In genomic region chr2:15172825-15173224, GRCh38 we compare ENCODE assay signal across 1 cellular context.
A peak's percentile ranks its signal among the peaks of the same experiment; 100 is the strongest.
TF ChIP-seq lines count a peak whose summit lies in the region.

No MANE protein-coding gene starts in this region.

TF ChIP-seq in HepG2, 621 proteins besides CTCF, POLR2A, EP300 and RAD21 (continued from another document and continues in another):
- TF ChIP-seq, protein P1, sequence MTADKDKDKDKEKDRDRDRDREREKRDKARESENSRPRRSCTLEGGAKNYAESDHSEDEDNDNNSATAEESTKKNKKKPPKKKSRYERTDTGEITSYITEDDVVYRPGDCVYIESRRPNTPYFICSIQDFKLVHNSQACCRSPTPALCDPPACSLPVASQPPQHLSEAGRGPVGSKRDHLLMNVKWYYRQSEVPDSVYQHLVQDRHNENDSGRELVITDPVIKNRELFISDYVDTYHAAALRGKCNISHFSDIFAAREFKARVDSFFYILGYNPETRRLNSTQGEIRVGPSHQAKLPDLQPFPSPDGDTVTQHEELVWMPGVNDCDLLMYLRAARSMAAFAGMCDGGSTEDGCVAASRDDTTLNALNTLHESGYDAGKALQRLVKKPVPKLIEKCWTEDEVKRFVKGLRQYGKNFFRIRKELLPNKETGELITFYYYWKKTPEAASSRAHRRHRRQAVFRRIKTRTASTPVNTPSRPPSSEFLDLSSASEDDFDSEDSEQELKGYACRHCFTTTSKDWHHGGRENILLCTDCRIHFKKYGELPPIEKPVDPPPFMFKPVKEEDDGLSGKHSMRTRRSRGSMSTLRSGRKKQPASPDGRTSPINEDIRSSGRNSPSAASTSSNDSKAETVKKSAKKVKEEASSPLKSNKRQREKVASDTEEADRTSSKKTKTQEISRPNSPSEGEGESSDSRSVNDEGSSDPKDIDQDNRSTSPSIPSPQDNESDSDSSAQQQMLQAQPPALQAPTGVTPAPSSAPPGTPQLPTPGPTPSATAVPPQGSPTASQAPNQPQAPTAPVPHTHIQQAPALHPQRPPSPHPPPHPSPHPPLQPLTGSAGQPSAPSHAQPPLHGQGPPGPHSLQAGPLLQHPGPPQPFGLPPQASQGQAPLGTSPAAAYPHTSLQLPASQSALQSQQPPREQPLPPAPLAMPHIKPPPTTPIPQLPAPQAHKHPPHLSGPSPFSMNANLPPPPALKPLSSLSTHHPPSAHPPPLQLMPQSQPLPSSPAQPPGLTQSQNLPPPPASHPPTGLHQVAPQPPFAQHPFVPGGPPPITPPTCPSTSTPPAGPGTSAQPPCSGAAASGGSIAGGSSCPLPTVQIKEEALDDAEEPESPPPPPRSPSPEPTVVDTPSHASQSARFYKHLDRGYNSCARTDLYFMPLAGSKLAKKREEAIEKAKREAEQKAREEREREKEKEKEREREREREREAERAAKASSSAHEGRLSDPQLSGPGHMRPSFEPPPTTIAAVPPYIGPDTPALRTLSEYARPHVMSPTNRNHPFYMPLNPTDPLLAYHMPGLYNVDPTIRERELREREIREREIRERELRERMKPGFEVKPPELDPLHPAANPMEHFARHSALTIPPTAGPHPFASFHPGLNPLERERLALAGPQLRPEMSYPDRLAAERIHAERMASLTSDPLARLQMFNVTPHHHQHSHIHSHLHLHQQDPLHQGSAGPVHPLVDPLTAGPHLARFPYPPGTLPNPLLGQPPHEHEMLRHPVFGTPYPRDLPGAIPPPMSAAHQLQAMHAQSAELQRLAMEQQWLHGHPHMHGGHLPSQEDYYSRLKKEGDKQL (CRISPR knock-in tag; IDR thresholded peaks at IDR 0.05; ENCODE audit: low read depth): 0 out of 2 replicates have a peak, but pooled peaks have one; percentile 17
- TF ChIP-seq, protein P2, sequence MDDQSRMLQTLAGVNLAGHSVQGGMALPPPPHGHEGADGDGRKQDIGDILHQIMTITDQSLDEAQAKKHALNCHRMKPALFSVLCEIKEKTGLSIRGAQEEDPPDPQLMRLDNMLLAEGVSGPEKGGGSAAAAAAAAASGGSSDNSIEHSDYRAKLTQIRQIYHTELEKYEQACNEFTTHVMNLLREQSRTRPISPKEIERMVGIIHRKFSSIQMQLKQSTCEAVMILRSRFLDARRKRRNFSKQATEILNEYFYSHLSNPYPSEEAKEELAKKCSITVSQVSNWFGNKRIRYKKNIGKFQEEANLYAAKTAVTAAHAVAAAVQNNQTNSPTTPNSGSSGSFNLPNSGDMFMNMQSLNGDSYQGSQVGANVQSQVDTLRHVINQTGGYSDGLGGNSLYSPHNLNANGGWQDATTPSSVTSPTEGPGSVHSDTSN (CRISPR knock-in tag; IDR thresholded peaks at IDR 0.05; ENCODE audit: borderline replicate concordance): no peak
- no peak for TF ChIP-seq ZNF7 (CRISPR knock-in tag; IDR thresholded peaks at IDR 0.05)
- TF ChIP-seq HMGXB3 (CRISPR knock-in tag; IDR thresholded peaks at IDR 0.05; ENCODE audit: borderline replicate concordance): no peak
- 0 out of 2 replicates have a peak, but pooled peaks have one; percentile 25 for TF ChIP-seq PPARG (CRISPR knock-in tag; conservative IDR thresholded peaks at IDR 0.05)
- TF ChIP-seq ISL2 (CRISPR knock-in tag; IDR thresholded peaks at IDR 0.05): peak; percentile 83
- TF ChIP-seq MBD4 (IDR thresholded peaks at IDR 0.05; ENCODE audit: borderline replicate concordance, low read length): no peak
- TF ChIP-seq ASH2L (IDR thresholded peaks at IDR 0.05; ENCODE audit: insufficient read length, low read depth, low read length): peak; percentile 32
- peak; percentile 68 for TF ChIP-seq SAP130 (CRISPR knock-in tag; IDR thresholded peaks at IDR 0.05; ENCODE audit: low read depth)
- no peak for TF ChIP-seq ZNF619 (CRISPR knock-in tag; IDR thresholded peaks at IDR 0.05)
- no peak for TF ChIP-seq PHF8 (CRISPR knock-in tag; IDR thresholded peaks at IDR 0.05)
- TF ChIP-seq DNMT3B (CRISPR knock-in tag; conservative IDR thresholded peaks at IDR 0.05): no peak
- no peak for TF ChIP-seq ZNF317 (CRISPR knock-in tag; IDR thresholded peaks at IDR 0.05)
- no peak for TF ChIP-seq ZNF414 (CRISPR knock-in tag; IDR thresholded peaks at IDR 0.05)
- TF ChIP-seq MAFG (CRISPR knock-in tag; IDR thresholded peaks at IDR 0.05): no peak
- no peak for TF ChIP-seq HMGA1 (CRISPR knock-in tag; conservative IDR thresholded peaks at IDR 0.05)
- TF ChIP-seq KLF12 (CRISPR knock-in tag; IDR thresholded peaks at IDR 0.05; ENCODE audit: borderline replicate concordance): no peak
- TF ChIP-seq NR2F2 (IDR thresholded peaks at IDR 0.05; ENCODE audit: borderline replicate concordance, low read depth): peak; percentile 61; the same call in 1 of the 2 replicates
- peak; percentile 93 for TF ChIP-seq FOXA3 (CRISPR knock-in tag; IDR thresholded peaks at IDR 0.05)
- TF ChIP-seq, protein P3, sequence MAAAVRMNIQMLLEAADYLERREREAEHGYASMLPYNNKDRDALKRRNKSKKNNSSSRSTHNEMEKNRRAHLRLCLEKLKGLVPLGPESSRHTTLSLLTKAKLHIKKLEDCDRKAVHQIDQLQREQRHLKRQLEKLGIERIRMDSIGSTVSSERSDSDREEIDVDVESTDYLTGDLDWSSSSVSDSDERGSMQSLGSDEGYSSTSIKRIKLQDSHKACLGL (CRISPR knock-in tag; IDR thresholded peaks at IDR 0.05): no peak
- TF ChIP-seq ZNF510 (CRISPR knock-in tag; IDR thresholded peaks at IDR 0.05; ENCODE audit: low read depth): no peak
- TF ChIP-seq, protein P4, sequence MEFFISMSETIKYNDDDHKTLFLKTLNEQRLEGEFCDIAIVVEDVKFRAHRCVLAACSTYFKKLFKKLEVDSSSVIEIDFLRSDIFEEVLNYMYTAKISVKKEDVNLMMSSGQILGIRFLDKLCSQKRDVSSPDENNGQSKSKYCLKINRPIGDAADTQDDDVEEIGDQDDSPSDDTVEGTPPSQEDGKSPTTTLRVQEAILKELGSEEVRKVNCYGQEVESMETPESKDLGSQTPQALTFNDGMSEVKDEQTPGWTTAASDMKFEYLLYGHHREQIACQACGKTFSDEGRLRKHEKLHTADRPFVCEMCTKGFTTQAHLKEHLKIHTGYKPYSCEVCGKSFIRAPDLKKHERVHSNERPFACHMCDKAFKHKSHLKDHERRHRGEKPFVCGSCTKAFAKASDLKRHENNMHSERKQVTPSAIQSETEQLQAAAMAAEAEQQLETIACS (CRISPR knock-in tag; IDR thresholded peaks at IDR 0.05): no peak
- TF ChIP-seq ZNF235 (CRISPR knock-in tag; IDR thresholded peaks at IDR 0.05; ENCODE audit: borderline replicate concordance): no peak
- no peak for TF ChIP-seq ZNF253 (CRISPR knock-in tag; IDR thresholded peaks at IDR 0.05; ENCODE audit: borderline replicate concordance)
- no peak; the same call in 1 of the 2 replicates for TF ChIP-seq ZFP36L1 (CRISPR knock-in tag; IDR thresholded peaks at IDR 0.05)
- TF ChIP-seq, protein P5, sequence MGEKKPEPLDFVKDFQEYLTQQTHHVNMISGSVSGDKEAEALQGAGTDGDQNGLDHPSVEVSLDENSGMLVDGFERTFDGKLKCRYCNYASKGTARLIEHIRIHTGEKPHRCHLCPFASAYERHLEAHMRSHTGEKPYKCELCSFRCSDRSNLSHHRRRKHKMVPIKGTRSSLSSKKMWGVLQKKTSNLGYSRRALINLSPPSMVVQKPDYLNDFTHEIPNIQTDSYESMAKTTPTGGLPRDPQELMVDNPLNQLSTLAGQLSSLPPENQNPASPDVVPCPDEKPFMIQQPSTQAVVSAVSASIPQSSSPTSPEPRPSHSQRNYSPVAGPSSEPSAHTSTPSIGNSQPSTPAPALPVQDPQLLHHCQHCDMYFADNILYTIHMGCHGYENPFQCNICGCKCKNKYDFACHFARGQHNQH (CRISPR knock-in tag; IDR thresholded peaks at IDR 0.05): 0 out of 2 replicates have a peak, but pooled peaks have one; percentile 52
- TF ChIP-seq TCF7L2 (IDR thresholded peaks at IDR 0.05; ENCODE audit: low read depth, low read length): no peak
- TF ChIP-seq ZNF142 (CRISPR knock-in tag; IDR thresholded peaks at IDR 0.05): no peak
- TF ChIP-seq PLRG1 (conservative IDR thresholded peaks at IDR 0.05): no peak
- no peak for TF ChIP-seq KAT2B (IDR thresholded peaks at IDR 0.05; ENCODE audit: borderline replicate concordance, low read depth, low read length)
- no peak for TF ChIP-seq ZNF468 (CRISPR knock-in tag; IDR thresholded peaks at IDR 0.05)
- TF ChIP-seq HNRNPLL (IDR thresholded peaks at IDR 0.05; ENCODE audit: low read depth, low read length, poor library complexity, severe bottlenecking): no peak
- peak; percentile 97 for TF ChIP-seq BCL6 (CRISPR knock-in tag; IDR thresholded peaks at IDR 0.05)
- peak; percentile 92 for TF ChIP-seq TBL1XR1 (IDR thresholded peaks at IDR 0.05; ENCODE audit: borderline replicate concordance, low read length, partially characterized antibody)
- TF ChIP-seq HOMEZ (CRISPR knock-in tag; IDR thresholded peaks at IDR 0.05; ENCODE audit: low read depth): peak; percentile 90
